In genomic region chr1:156658945-156659574, GRCh38 we compare ENCODE assay signal across 2 cellular contexts.
TF ChIP-seq lines count a peak whose summit lies in the region.

No MANE protein-coding gene starts in this region.

TF ChIP-seq in A549, 52 proteins besides CTCF, POLR2A, EP300 and RAD21 (continued from another document):
- TF ChIP-seq, protein P1, sequence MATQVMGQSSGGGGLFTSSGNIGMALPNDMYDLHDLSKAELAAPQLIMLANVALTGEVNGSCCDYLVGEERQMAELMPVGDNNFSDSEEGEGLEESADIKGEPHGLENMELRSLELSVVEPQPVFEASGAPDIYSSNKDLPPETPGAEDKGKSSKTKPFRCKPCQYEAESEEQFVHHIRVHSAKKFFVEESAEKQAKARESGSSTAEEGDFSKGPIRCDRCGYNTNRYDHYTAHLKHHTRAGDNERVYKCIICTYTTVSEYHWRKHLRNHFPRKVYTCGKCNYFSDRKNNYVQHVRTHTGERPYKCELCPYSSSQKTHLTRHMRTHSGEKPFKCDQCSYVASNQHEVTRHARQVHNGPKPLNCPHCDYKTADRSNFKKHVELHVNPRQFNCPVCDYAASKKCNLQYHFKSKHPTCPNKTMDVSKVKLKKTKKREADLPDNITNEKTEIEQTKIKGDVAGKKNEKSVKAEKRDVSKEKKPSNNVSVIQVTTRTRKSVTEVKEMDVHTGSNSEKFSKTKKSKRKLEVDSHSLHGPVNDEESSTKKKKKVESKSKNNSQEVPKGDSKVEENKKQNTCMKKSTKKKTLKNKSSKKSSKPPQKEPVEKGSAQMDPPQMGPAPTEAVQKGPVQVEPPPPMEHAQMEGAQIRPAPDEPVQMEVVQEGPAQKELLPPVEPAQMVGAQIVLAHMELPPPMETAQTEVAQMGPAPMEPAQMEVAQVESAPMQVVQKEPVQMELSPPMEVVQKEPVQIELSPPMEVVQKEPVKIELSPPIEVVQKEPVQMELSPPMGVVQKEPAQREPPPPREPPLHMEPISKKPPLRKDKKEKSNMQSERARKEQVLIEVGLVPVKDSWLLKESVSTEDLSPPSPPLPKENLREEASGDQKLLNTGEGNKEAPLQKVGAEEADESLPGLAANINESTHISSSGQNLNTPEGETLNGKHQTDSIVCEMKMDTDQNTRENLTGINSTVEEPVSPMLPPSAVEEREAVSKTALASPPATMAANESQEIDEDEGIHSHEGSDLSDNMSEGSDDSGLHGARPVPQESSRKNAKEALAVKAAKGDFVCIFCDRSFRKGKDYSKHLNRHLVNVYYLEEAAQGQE (IDR thresholded peaks at IDR 0.05), result no peak
- TF ChIP-seq FOSL2 (IDR thresholded peaks at IDR 0.05) (no peak), FOSL2 (CRISPR knock-in tag; IDR thresholded peaks at IDR 0.05) (no peak), FOXS1 (CRISPR knock-in tag; IDR thresholded peaks at IDR 0.05) (no peak), CHD2 (IDR thresholded peaks at IDR 0.05; ENCODE audit: low read length, partially characterized antibody) (no peak), RNF2 (IDR thresholded peaks at IDR 0.05; ENCODE audit: borderline replicate concordance, low read depth) (no peak), HMGXB4 (CRISPR knock-in tag; IDR thresholded peaks at IDR 0.05; ENCODE audit: borderline replicate concordance) (no peak), ELK1 (IDR thresholded peaks at IDR 0.05; ENCODE audit: low read depth, low read length) (no peak), JUNB (IDR thresholded peaks at IDR 0.05) (no peak), HEYL (CRISPR knock-in tag; IDR thresholded peaks at IDR 0.05) (no peak)

TF ChIP-seq in GM23338, 12 proteins besides CTCF, POLR2A, EP300 and RAD21 (continued from another document):
- TF ChIP-seq EZH2phosphoT487 (IDR thresholded peaks at IDR 0.05; ENCODE audit: unreplicated experiment) (no peak), POLR2AphosphoS5 (IDR thresholded peaks at IDR 0.05; ENCODE audit: low read depth) (no peak), NANOG (IDR thresholded peaks at IDR 0.05; ENCODE audit: borderline replicate concordance) (no peak)
- TF ChIP-seq, protein P2, sequence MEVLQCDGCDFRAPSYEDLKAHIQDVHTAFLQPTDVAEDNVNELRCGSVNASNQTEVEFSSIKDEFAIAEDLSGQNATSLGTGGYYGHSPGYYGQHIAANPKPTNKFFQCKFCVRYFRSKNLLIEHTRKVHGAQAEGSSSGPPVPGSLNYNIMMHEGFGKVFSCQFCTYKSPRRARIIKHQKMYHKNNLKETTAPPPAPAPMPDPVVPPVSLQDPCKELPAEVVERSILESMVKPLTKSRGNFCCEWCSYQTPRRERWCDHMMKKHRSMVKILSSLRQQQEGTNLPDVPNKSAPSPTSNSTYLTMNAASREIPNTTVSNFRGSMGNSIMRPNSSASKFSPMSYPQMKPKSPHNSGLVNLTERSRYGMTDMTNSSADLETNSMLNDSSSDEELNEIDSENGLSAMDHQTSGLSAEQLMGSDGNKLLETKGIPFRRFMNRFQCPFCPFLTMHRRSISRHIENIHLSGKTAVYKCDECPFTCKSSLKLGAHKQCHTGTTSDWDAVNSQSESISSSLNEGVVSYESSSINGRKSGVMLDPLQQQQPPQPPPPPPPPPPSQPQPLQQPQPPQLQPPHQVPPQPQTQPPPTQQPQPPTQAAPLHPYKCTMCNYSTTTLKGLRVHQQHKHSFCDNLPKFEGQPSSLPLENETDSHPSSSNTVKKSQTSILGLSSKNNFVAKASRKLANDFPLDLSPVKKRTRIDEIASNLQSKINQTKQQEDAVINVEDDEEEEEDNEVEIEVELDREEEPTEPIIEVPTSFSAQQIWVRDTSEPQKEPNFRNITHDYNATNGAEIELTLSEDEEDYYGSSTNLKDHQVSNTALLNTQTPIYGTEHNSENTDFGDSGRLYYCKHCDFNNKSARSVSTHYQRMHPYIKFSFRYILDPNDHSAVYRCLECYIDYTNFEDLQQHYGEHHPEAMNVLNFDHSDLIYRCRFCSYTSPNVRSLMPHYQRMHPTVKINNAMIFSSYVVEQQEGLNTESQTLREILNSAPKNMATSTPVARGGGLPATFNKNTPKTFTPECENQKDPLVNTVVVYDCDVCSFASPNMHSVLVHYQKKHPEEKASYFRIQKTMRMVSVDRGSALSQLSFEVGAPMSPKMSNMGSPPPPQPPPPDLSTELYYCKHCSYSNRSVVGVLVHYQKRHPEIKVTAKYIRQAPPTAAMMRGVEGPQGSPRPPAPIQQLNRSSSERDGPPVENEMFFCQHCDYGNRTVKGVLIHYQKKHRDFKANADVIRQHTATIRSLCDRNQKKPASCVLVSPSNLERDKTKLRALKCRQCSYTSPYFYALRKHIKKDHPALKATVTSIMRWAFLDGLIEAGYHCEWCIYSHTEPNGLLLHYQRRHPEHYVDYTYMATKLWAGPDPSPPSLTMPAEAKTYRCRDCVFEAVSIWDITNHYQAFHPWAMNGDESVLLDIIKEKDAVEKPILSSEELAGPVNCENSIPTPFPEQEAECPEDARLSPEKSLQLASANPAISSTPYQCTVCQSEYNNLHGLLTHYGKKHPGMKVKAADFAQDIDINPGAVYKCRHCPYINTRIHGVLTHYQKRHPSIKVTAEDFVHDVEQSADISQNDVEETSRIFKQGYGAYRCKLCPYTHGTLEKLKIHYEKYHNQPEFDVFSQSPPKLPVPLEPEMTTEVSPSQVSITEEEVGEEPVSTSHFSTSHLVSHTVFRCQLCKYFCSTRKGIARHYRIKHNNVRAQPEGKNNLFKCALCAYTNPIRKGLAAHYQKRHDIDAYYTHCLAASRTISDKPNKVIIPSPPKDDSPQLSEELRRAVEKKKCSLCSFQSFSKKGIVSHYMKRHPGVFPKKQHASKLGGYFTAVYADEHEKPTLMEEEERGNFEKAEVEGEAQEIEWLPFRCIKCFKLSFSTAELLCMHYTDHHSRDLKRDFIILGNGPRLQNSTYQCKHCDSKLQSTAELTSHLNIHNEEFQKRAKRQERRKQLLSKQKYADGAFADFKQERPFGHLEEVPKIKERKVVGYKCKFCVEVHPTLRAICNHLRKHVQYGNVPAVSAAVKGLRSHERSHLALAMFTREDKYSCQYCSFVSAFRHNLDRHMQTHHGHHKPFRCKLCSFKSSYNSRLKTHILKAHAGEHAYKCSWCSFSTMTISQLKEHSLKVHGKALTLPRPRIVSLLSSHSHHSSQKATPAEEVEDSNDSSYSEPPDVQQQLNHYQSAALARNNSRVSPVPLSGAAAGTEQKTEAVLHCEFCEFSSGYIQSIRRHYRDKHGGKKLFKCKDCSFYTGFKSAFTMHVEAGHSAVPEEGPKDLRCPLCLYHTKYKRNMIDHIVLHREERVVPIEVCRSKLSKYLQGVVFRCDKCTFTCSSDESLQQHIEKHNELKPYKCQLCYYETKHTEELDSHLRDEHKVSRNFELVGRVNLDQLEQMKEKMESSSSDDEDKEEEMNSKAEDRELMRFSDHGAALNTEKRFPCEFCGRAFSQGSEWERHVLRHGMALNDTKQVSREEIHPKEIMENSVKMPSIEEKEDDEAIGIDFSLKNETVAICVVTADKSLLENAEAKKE (CRISPR knock-in tag; IDR thresholded peaks at IDR 0.05), result no peak
- TF ChIP-seq, protein P1 (IDR thresholded peaks at IDR 0.05; ENCODE audit: unreplicated experiment), result no peak
